In genomic region chr6:170145716-170146501, GRCh38 we compare ENCODE assay signal across 7 cellular contexts.
DNase-seq lines count a peak whose midpoint lies in the region; ATAC-seq and TF ChIP-seq lines count a peak whose summit lies in the region.
"Not testable (repeated sequence)": the region's sequence is repeated elsewhere in the genome, so short reads cannot be mapped to it uniquely, and the experiment has no call there.

No MANE protein-coding gene starts in this region.

- H3K4me1 Mint-ChIP-seq in activated CD4-positive, alpha-beta memory T cell treated with anti-CD3 and anti-CD28 coated beads for 36 hours (ENCODE audit: low read depth) = peaks cover 40% of the 10 kb centered on the region

- 53% methylated on average over 3 of the region's 3 CpGs for WGBS in mammary epithelial cell (ENCODE audit: low coverage, missing lambda C conversion rate)
- no CpG with 5 or more reads among the region's 3 CpGs for WGBS in neuronal stem cell (ENCODE audit: extremely low coverage in 2 of 2, insufficient read length in 2 of 2, insufficient replicate concordance in 1 of 2), 2 donors

- H3K27me3 ChIP-seq in HCT116 (ENCODE audit: insufficient read depth, low read length); mammary epithelial cell (ENCODE audit: insufficient read depth, low read length): not testable (repeated sequence)
- H3K27me3 ChIP-seq in neuronal stem cell (ENCODE audit: control insufficient read depth in 3 of 3, insufficient read depth in 3 of 3, low read depth in 1 of 3, low read length in 3 of 3) = peaks cover 0 to 13% (median 4%) of the 10 kb centered on the region in 3 experiments

- H4K8ac ChIP-seq in neuronal stem cell (ENCODE audit: low read depth, low read length) = peak overlapping the region; percentile 87

- not testable (repeated sequence) for H2AFZ ChIP-seq in HCT116 (ENCODE audit: low read depth, low read length, poor library complexity, severe bottlenecking); mammary epithelial cell (ENCODE audit: low read depth, low read length); neuronal stem cell (ENCODE audit: low read length)

- not testable (repeated sequence) for H2BK120ac ChIP-seq in neuronal stem cell (ENCODE audit: low read depth, low read length)

- POLR2A ChIA-PET in HCT116 (lab: Charles Lee); activated CD4-positive, alpha-beta memory T cell treated with anti-CD3 and anti-CD28 coated beads for 36 hours (lab: Charles Lee): not testable (repeated sequence)

- H3K36me3 Mint-ChIP-seq in activated CD4-positive, alpha-beta memory T cell treated with anti-CD3 and anti-CD28 coated beads for 36 hours = not testable (repeated sequence)

- not testable (repeated sequence) for TF ChIP-seq CTCF in HCT116 (IDR thresholded peaks at IDR 0.05 in 2 of 3, conservative IDR thresholded peaks at IDR 0.05 in 1 of 3; ENCODE audit: borderline replicate concordance in 1 of 3, insufficient read depth in 1 of 3, low read depth in 2 of 3, low read length in 2 of 3); mammary epithelial cell (conservative IDR thresholded peaks at IDR 0.05 in 1 of 2, IDR thresholded peaks at IDR 0.05 in 1 of 2; ENCODE audit: extremely low read depth in 1 of 2, insufficient read depth in 1 of 2, low read depth in 1 of 2, low read length in 2 of 2)

- CTCF ChIA-PET in HCT116 (lab: Charles Lee); activated CD4-positive, alpha-beta memory T cell treated with anti-CD3 and anti-CD28 coated beads for 36 hours (lab: Charles Lee); mammary epithelial cell (lab: Charles Lee; ENCODE audit: low non-redundant PET): not testable (repeated sequence)

- dilution Hi-C loops in mammary epithelial cell (cut with HindIII; ENCODE audit: low sequenced_read_pairs) = not testable (repeated sequence)

- not testable (repeated sequence) for H3K4me2 ChIP-seq in HCT116 (ENCODE audit: low read length); mammary epithelial cell (ENCODE audit: insufficient read depth, low read depth, low read length); neuronal stem cell (ENCODE audit: insufficient read depth, low read length, poor library complexity, severe bottlenecking)

- peaks cover 23% of the 10 kb centered on the region for H3K9me3 Mint-ChIP-seq in activated CD4-positive, alpha-beta memory T cell treated with anti-CD3 and anti-CD28 coated beads for 36 hours

- not testable (repeated sequence) for H3K9ac ChIP-seq in HCT116 (ENCODE audit: low read length); mammary epithelial cell (ENCODE audit: insufficient read depth, low read length)
- H3K9ac ChIP-seq in neuronal stem cell (ENCODE audit: low read depth, low read length, poor library complexity) = peak overlapping the region; percentile 80

- H2BK15ac ChIP-seq in neuronal stem cell (ENCODE audit: low read length) = peak overlapping the region; percentile 71

- intact Hi-C loops in HCT116 (cut with micrococcal nuclease); left ventricle myocardium superior (cut with micrococcal nuclease): not testable (repeated sequence)
- intact Hi-C loops in activated CD4-positive, alpha-beta memory T cell treated with anti-CD3 and anti-CD28 coated beads for 36 hours (cut with micrococcal nuclease) = loop anchor here (2.0 to 5.0 kb wide), 2 partner anchors 146 to 155 kb away; partner anchors contain the start of gene DLL1
- intact Hi-C loops in mammary epithelial cell (cut with micrococcal nuclease) = loop anchor here (10.0 kb wide), 1 partner anchor 311 kb away; no protein-coding TSS in a partner anchor

- H3K23ac ChIP-seq in neuronal stem cell (ENCODE audit: low read depth, low read length, poor library complexity) = peak overlapping the region; percentile 69

- peak overlapping the region; percentile 37 for H3K18ac ChIP-seq in neuronal stem cell (ENCODE audit: low read length)

- peak overlapping the region; percentile 20 for H3K4ac ChIP-seq in neuronal stem cell (ENCODE audit: low read length)

- not testable (repeated sequence) for H3K4me3 Mint-ChIP-seq in activated CD4-positive, alpha-beta memory T cell treated with anti-CD3 and anti-CD28 coated beads for 36 hours

- peak overlapping the region; percentile 76 for H3K14ac ChIP-seq in neuronal stem cell (ENCODE audit: low read length)

- H3K27ac Mint-ChIP-seq in activated CD4-positive, alpha-beta memory T cell treated with anti-CD3 and anti-CD28 coated beads for 36 hours = peak overlapping the region; percentile 80

- H4K20me1 ChIP-seq in HCT116 (ENCODE audit: insufficient read depth); mammary epithelial cell (ENCODE audit: insufficient read depth, low read length): not testable (repeated sequence)

- not testable (repeated sequence) for TF ChIP-seq POLR2A in HCT116 (IDR thresholded peaks at IDR 0.05; ENCODE audit: borderline replicate concordance, extremely low read depth, insufficient read depth, insufficient read length)

- RAD21 ChIA-PET in HCT116 (lab: Charles Lee; ENCODE audit: low non-redundant PET in 1 of 2, low total read pairs in 2 of 2, uncharacterized antibody in 2 of 2, unreplicated experiment in 2 of 2) = not testable (repeated sequence)

- H3K4me1 ChIP-seq in HCT116 (ENCODE audit: control insufficient read depth in 1 of 2, insufficient read depth in 2 of 2, low read length in 2 of 2) = not testable (repeated sequence)
- H3K4me1 ChIP-seq in mammary epithelial cell (ENCODE audit: insufficient read depth, low read length) (peaks cover 20% of the 10 kb centered on the region), neuronal stem cell (ENCODE audit: control insufficient read depth in 2 of 2, insufficient read depth in 1 of 2, low read depth in 1 of 2, low read length in 2 of 2) (peaks cover 0 to 17% of the 10 kb centered on the region in 2 donors)

- peak overlapping the region; percentile 94 for H4K91ac ChIP-seq in neuronal stem cell (ENCODE audit: low read depth, low read length, poor library complexity)

- H3K4me3 ChIP-seq in HCT116 (replicated peaks in 1 of 2; ENCODE audit: low read depth in 1 of 2, low read length in 2 of 2); mammary epithelial cell (replicated peaks in 1 of 3; ENCODE audit: insufficient read depth in 1 of 3, low read depth in 2 of 3, low read length in 3 of 3): not testable (repeated sequence)
- peak overlapping the region in 1 of 2 donors; percentile 23 for H3K4me3 ChIP-seq in neuronal stem cell (ENCODE audit: low read length in 2 of 2)

- H3K36me3 ChIP-seq in HCT116 (ENCODE audit: control insufficient read depth in 1 of 2, insufficient read depth in 2 of 2, low read length in 2 of 2); mammary epithelial cell (ENCODE audit: insufficient read depth, low read length); neuronal stem cell (replicated peaks in 1 of 2; ENCODE audit: control insufficient read depth in 2 of 2, insufficient read depth in 2 of 2, low read length in 2 of 2): not testable (repeated sequence)

- DNase-seq in HCT116 (ENCODE audit: low read depth, low spot score); mammary epithelial cell; neuronal stem cell (ENCODE audit: low spot score): not testable (repeated sequence)
- peak; percentile 62 for DNase-seq in activated CD4-positive, alpha-beta memory T cell treated with anti-CD3 and anti-CD28 coated beads for 36 hours
- peak; percentile 26 for DNase-seq in activated naive CD4-positive, alpha-beta T cell treated with Interleukin-2 at 50 U/mL for 16 hours
- DNase-seq in left ventricle myocardium superior = peak; percentile 2
- peak; percentile 46 for DNase-seq in stimulated activated naive CD8-positive, alpha-beta T cell treated with anti-CD3 and anti-CD28 coated beads, Interleukin-15, Interleukin-2, amounts not matched to agents 100 U/mL and 50 U/mL, for 24 hours

- peak overlapping the region; percentile 69 for H2BK12ac ChIP-seq in neuronal stem cell (ENCODE audit: low read length)

- TF ChIP-seq RAD21 in HCT116 (IDR thresholded peaks at IDR 0.05; ENCODE audit: low read depth) = not testable (repeated sequence)

- peak overlapping the region; percentile 99 for H2AK5ac ChIP-seq in neuronal stem cell (ENCODE audit: low read depth, low read length)

- not testable (repeated sequence) for H3K27ac ChIP-seq in HCT116 (ENCODE audit: low read depth, low read length); neuronal stem cell (replicated peaks; ENCODE audit: low read length)
- peak overlapping the region; percentile 14 for H3K27ac ChIP-seq in mammary epithelial cell (ENCODE audit: insufficient read depth, low read depth, low read length)

- BruUV-seq in HCT116 (replicated peaks; lab: Mats Ljungman, UMichigan); mammary epithelial cell (replicated peaks; lab: Mats Ljungman, UMichigan): not testable (repeated sequence)

- peaks cover 7 to 11% of the 10 kb centered on the region in 2 experiments; a peak in 2 of 4 replicates for H3K9me3 ChIP-seq in HCT116 (ENCODE audit: control insufficient read depth in 1 of 2, insufficient read depth in 1 of 2, low read depth in 1 of 2, low read length in 2 of 2)
- not testable (repeated sequence) for H3K9me3 ChIP-seq in mammary epithelial cell (replicated peaks; ENCODE audit: insufficient read depth, low read length); neuronal stem cell (replicated peaks in 1 of 2; ENCODE audit: control insufficient read depth in 2 of 2, insufficient read depth in 1 of 2, low read depth in 1 of 2, low read length in 2 of 2)

- ATAC-seq in HCT116; left ventricle myocardium superior; stimulated activated naive CD8-positive, alpha-beta T cell treated with anti-CD3 and anti-CD28 coated beads, Interleukin-15, Interleukin-2, amounts not matched to agents 100 U/mL and 50 U/mL, for 24 hours: not testable (repeated sequence)

- not testable (repeated sequence) for H3K27me3 Mint-ChIP-seq in activated CD4-positive, alpha-beta memory T cell treated with anti-CD3 and anti-CD28 coated beads for 36 hours

- not testable (repeated sequence) for H3K9me2 ChIP-seq in HCT116 (ENCODE audit: insufficient read depth)

- not testable (repeated sequence) for H3K79me1 ChIP-seq in neuronal stem cell (ENCODE audit: low read depth, low read length)

- H2BK5ac ChIP-seq in neuronal stem cell (ENCODE audit: low read length) = peak overlapping the region; percentile 92

- in situ Hi-C loops in mammary epithelial cell (cut with MboI; ENCODE audit: low sequenced_read_pairs in 2 of 2) = not testable (repeated sequence)

- not testable (repeated sequence) for H3K79me2 ChIP-seq in HCT116 (ENCODE audit: insufficient read depth, low read length); mammary epithelial cell (ENCODE audit: insufficient read depth, low read length)

TF ChIP-seq in HCT116, 20 proteins besides CTCF, POLR2A, EP300 and RAD21:
- TF ChIP-seq EGR1 (IDR thresholded peaks at IDR 0.05; ENCODE audit: low read depth) = peak; percentile 66
